18 cellular contexts compared by ENCODE assay signal in genomic region chr17:81490599-81490992, GRCh38. TPM values are rescaled to one million over a fixed set of nuclear protein-coding genes. Genes with fewer than 3 reads are reported as not detected.
"Had no signal": no experiment of that assay in that cellular context is flagged by ENCODE, and none has a peak within 500 bp of the region (broad histone marks: within the 10 kb centered on the region; RNA-seq: fewer than 3 reads in every experiment).

No MANE protein-coding gene starts in this region.

- H3K27ac ChIP-seq: esophagus muscularis mucosa, lower lobe of right lung, transverse colon, vagina had no signal

- H3K9me3 ChIP-seq: esophagus muscularis mucosa, lower lobe of right lung, transverse colon, vagina had no signal

- H3K27ac Mint-ChIP-seq: activated CD4-positive, alpha-beta memory T cell treated with anti-CD3 and anti-CD28 coated beads, Interleukin-2, amount 10 ng/mL, durations not matched to agents 7 days and 5 days; activated CD8-positive, alpha-beta memory T cell treated with anti-CD3 and anti-CD28 coated beads, Interleukin-2, amount 10 ng/mL, durations not matched to agents 7 days and 5 days; activated naive CD8-positive, alpha-beta T cell treated with anti-CD3 and anti-CD28 coated beads, Interleukin-2, amount 50 U/mL, for 24 hours; activated T-helper 17 cell treated with anti-CD3 and anti-CD28 coated beads, Interleukin-2, amount 50 U/mL, for 72 hours; stimulated activated naive CD8-positive, alpha-beta T cell treated with anti-CD3 and anti-CD28 coated beads, Interleukin-15, Interleukin-2, amounts not matched to agents 100 ng/mL and 50 ng/mL, for 24 hours; WTC11 had no signal

- H3K9me3 Mint-ChIP-seq: activated CD4-positive, alpha-beta memory T cell treated with anti-CD3 and anti-CD28 coated beads, Interleukin-2, amount 10 ng/mL, durations not matched to agents 7 days and 5 days; activated naive CD8-positive, alpha-beta T cell treated with anti-CD3 and anti-CD28 coated beads, Interleukin-2, amount 50 U/mL, for 24 hours; activated T-helper 17 cell treated with anti-CD3 and anti-CD28 coated beads, Interleukin-2, amount 50 U/mL, for 72 hours; central memory CD8-positive, alpha-beta T cell; naive thymus-derived CD8-positive, alpha-beta T cell; stimulated activated naive CD8-positive, alpha-beta T cell treated with anti-CD3 and anti-CD28 coated beads, Interleukin-15, Interleukin-2, amounts not matched to agents 100 ng/mL and 50 ng/mL, for 24 hours; WTC11 had no signal

- H3K36me3 ChIP-seq: esophagus muscularis mucosa, lower lobe of right lung, transverse colon, vagina had no signal

- ATAC-seq: activated CD8-positive, alpha-beta memory T cell treated with anti-CD3 and anti-CD28 coated beads, Interleukin-2, amount 10 ng/mL, durations not matched to agents 7 days and 5 days; activated naive CD8-positive, alpha-beta T cell treated with anti-CD3 and anti-CD28 coated beads, Interleukin-2, amount 50 U/mL, for 24 hours; activated T-helper 17 cell treated with anti-CD3 and anti-CD28 coated beads, Interleukin-2, amount 50 U/mL, for 72 hours; left cardiac atrium; naive thymus-derived CD8-positive, alpha-beta T cell had no signal

- DNase-seq: activated CD4-positive, alpha-beta memory T cell treated with anti-CD3 and anti-CD28 coated beads, Interleukin-2, amount 10 ng/mL, durations not matched to agents 7 days and 5 days; activated CD4-positive, alpha-beta T cell treated with anti-CD3 and anti-CD28 coated beads for 4 hours; activated CD8-positive, alpha-beta memory T cell treated with anti-CD3 and anti-CD28 coated beads, Interleukin-2, amount 10 ng/mL, durations not matched to agents 7 days and 5 days; activated naive CD4-positive, alpha-beta T cell treated with Interleukin-2 at 50 U/mL for 16 hours; activated naive CD8-positive, alpha-beta T cell treated with anti-CD3 and anti-CD28 coated beads, Interleukin-2, amount 50 U/mL, for 24 hours; anterior cingulate cortex; effector CD8-positive, alpha-beta T cell; left cardiac atrium; lower lobe of right lung; naive thymus-derived CD8-positive, alpha-beta T cell; occipital lobe had no signal

- H3K4me1 Mint-ChIP-seq: central memory CD8-positive, alpha-beta T cell had no signal

- H3K36me3 Mint-ChIP-seq: activated CD8-positive, alpha-beta memory T cell treated with anti-CD3 and anti-CD28 coated beads, Interleukin-2, amount 10 ng/mL, durations not matched to agents 7 days and 5 days; naive thymus-derived CD8-positive, alpha-beta T cell; WTC11 had no signal

- H3K27me3 ChIP-seq: transverse colon, vagina had no signal

- H3K4me3 Mint-ChIP-seq: activated CD4-positive, alpha-beta memory T cell treated with anti-CD3 and anti-CD28 coated beads, Interleukin-2, amount 10 ng/mL, durations not matched to agents 7 days and 5 days; activated CD8-positive, alpha-beta memory T cell treated with anti-CD3 and anti-CD28 coated beads, Interleukin-2, amount 10 ng/mL, durations not matched to agents 7 days and 5 days; activated naive CD8-positive, alpha-beta T cell treated with anti-CD3 and anti-CD28 coated beads, Interleukin-2, amount 50 U/mL, for 24 hours; stimulated activated naive CD8-positive, alpha-beta T cell treated with anti-CD3 and anti-CD28 coated beads, Interleukin-15, Interleukin-2, amounts not matched to agents 100 ng/mL and 50 ng/mL, for 24 hours; WTC11 had no signal

- H3K4me3 ChIP-seq: esophagus muscularis mucosa, lower lobe of right lung, transverse colon, vagina had no signal

RNA-seq across cellular contexts. Expression of gene FSCN2, which starts 37.6 kb away (rescaled TPM):
- polyA plus RNA-seq: naive thymus-derived CD8-positive, alpha-beta T cell had no signal
